In genomic region chr22:41831383-41831782, GRCh38 we compare ENCODE assay signal across 8 cellular contexts. TPM values are rescaled to one million over a fixed set of nuclear protein-coding genes. Genes with fewer than 3 reads are reported as not detected.
DNase-seq lines count a peak whose midpoint lies in the region; ATAC-seq, FAIRE-seq and TF ChIP-seq lines count a peak whose summit lies in the region.

No MANE protein-coding gene starts in this region.

- peaks cover 33% of the 10 kb centered on the region for H3K4me1 ChIP-seq in HUES6 (ENCODE audit: control insufficient read depth, insufficient read depth, low read length)

- H3K9me3 Mint-ChIP-seq in activated CD8-positive, alpha-beta T cell treated with anti-CD3 and anti-CD28 coated beads for 36 hours, result no peaks in the 10 kb centered on the region

- H3K9me3 ChIP-seq in HUES6 (ENCODE audit: control insufficient read depth, insufficient read depth, low read depth, low read length), result no peaks in the 10 kb centered on the region

- no peak for TF ChIP-seq CTCF in activated CD8-positive, alpha-beta T cell treated with anti-CD3 and anti-CD28 coated beads for 36 hours (IDR thresholded peaks at IDR 0.05)

- H3K4me3 ChIP-seq in HUES6 (ENCODE audit: low read depth, low read length), result no peak overlapping the region

- H3K27me3 Mint-ChIP-seq in activated CD8-positive, alpha-beta T cell treated with anti-CD3 and anti-CD28 coated beads for 36 hours, result no peaks in the 10 kb centered on the region

- peaks cover 45% of the 10 kb centered on the region for H3K4me1 Mint-ChIP-seq in activated CD8-positive, alpha-beta T cell treated with anti-CD3 and anti-CD28 coated beads for 36 hours (ENCODE audit: low read depth)

- no peak for TF ChIP-seq POLR2A in GM12891 (IDR thresholded peaks at IDR 0.05; ENCODE audit: low read depth, low read length)

- CTCF ChIA-PET in activated CD8-positive, alpha-beta T cell treated with anti-CD3 and anti-CD28 coated beads for 36 hours (lab: Charles Lee), result interaction anchor here (1.0 to 8.4 kb wide), 4 partner anchors 27 to 109 kb away, joined by 4 to 38 read pairs (median 13); no protein-coding TSS in a partner anchor

- intact Hi-C loops in activated CD8-positive, alpha-beta T cell treated with anti-CD3 and anti-CD28 coated beads for 36 hours (cut with micrococcal nuclease), result loop anchor here (5.0 kb wide), 1 partner anchor 41 kb away; no protein-coding TSS in a partner anchor

- H3K27me3 ChIP-seq in HUES6 (ENCODE audit: control insufficient read depth, insufficient read depth, low read length), result no peaks in the 10 kb centered on the region
- H3K27me3 ChIP-seq in layer of hippocampus (ENCODE audit: control insufficient read depth, insufficient read depth, low read length), result no peaks in the 10 kb centered on the region

- H3K27ac ChIP-seq in HUES6 (ENCODE audit: low read depth, low read length) (peak overlapping the region; percentile 85; the same call in 1 of the 2 replicates), layer of hippocampus (ENCODE audit: low read depth, low read length) (peak overlapping the region; percentile 94)

- H3K4me3 Mint-ChIP-seq in activated CD8-positive, alpha-beta T cell treated with anti-CD3 and anti-CD28 coated beads for 36 hours, result peak overlapping the region; percentile 92

- no peak overlapping the region for H3K9ac ChIP-seq in HUES6 (ENCODE audit: low read length)

- POLR2A ChIA-PET in activated CD8-positive, alpha-beta T cell treated with anti-CD3 and anti-CD28 coated beads for 36 hours (lab: Charles Lee), result interaction anchor here (0.6 to 5.3 kb wide), 10 partner anchors 9 to 143 kb away, joined by 3 to 50 read pairs (median 5); partner anchors contain the start of genes CCDC134 and SNU13

- peaks cover 16% of the 10 kb centered on the region for H3K36me3 ChIP-seq in HUES6 (ENCODE audit: control insufficient read depth, insufficient read depth, low read length)

- peak overlapping the region; percentile 100 for H3K27ac Mint-ChIP-seq in activated CD8-positive, alpha-beta T cell treated with anti-CD3 and anti-CD28 coated beads for 36 hours

- FAIRE-seq in GM12891 (lab: Jason Lieb, UNC), result no peak

- DNase-seq in AML-193 (lab: John Stamatoyannopoulos, UW) (peak; percentile 64 to 75), glomerular visceral epithelial cell (ENCODE audit: extremely low spot score) (no peak), mucosa of gallbladder (ENCODE audit: low spot score) (no peak), GM12891 (ENCODE audit: insufficient read length, low spot score) (no peak)
- DNase-seq in activated CD8-positive, alpha-beta T cell treated with anti-CD3 and anti-CD28 coated beads for 36 hours, result peak; percentile 32

- H3K36me3 Mint-ChIP-seq in activated CD8-positive, alpha-beta T cell treated with anti-CD3 and anti-CD28 coated beads for 36 hours (ENCODE audit: low read depth), result peaks cover 50% of the 10 kb centered on the region

- no peak for ATAC-seq in activated CD8-positive, alpha-beta T cell treated with anti-CD3 and anti-CD28 coated beads for 36 hours
- ATAC-seq in HG02588 (IDR thresholded peaks at IDR 0.05; ENCODE audit: unreplicated experiment), result no peak

TF ChIP-seq in GM12891, 5 proteins besides CTCF, POLR2A, EP300 and RAD21:
- TF ChIP-seq POU2F2 (IDR thresholded peaks at IDR 0.05; ENCODE audit: low read depth, low read length), result no peak
- no peak for TF ChIP-seq TAF1 (IDR thresholded peaks at IDR 0.05; ENCODE audit: low read depth, low read length)
- no peak for TF ChIP-seq PAX5 (IDR thresholded peaks at IDR 0.05; ENCODE audit: insufficient read depth, low read length, severe bottlenecking)
- no peak for TF ChIP-seq SPI1 (IDR thresholded peaks at IDR 0.05; ENCODE audit: low read depth, low read length)
- no peak for TF ChIP-seq POLR2AphosphoS5 (IDR thresholded peaks at IDR 0.05; ENCODE audit: low read depth, low read length)

RNA-seq across cellular contexts. Expression of gene SREBF2, which starts 1.5 kb away (rescaled TPM):
- 10 to 100 TPM; 87.1 to 92.9 TPM for total RNA-seq in activated CD8-positive, alpha-beta T cell treated with anti-CD3 and anti-CD28 coated beads for 36 hours
- total RNA-seq in mucosa of gallbladder, result 257 TPM
- 92.2 TPM for polyA plus RNA-seq in GM12891 (2012; ENCODE audit: low read depth, missing spikeins)

RNA-seq across cellular contexts. Expression of gene CCDC134, which starts 30.9 kb away (rescaled TPM):
- 10 to 100 TPM; 15.2 to 15.9 TPM for total RNA-seq in activated CD8-positive, alpha-beta T cell treated with anti-CD3 and anti-CD28 coated beads for 36 hours
- 10.2 TPM for total RNA-seq in mucosa of gallbladder
- polyA plus RNA-seq in GM12891 (2012; ENCODE audit: low read depth, missing spikeins), result 3.8 TPM

Comparison
In these comparisons a context has a peak if more than half of its experiments do, and no peak if none do; other contexts are left out.
1. DNase-seq: peak in AML-193 (2 of 2) and activated CD8-positive, alpha-beta T cell treated with anti-CD3 and anti-CD28 coated beads for 36 hours (single experiment); none in glomerular visceral epithelial cell (single experiment), mucosa of gallbladder (single experiment) and GM12891 (single experiment).